Comparison of ENCODE assay signal across 8 cellular contexts in the genomic region with DNA sequence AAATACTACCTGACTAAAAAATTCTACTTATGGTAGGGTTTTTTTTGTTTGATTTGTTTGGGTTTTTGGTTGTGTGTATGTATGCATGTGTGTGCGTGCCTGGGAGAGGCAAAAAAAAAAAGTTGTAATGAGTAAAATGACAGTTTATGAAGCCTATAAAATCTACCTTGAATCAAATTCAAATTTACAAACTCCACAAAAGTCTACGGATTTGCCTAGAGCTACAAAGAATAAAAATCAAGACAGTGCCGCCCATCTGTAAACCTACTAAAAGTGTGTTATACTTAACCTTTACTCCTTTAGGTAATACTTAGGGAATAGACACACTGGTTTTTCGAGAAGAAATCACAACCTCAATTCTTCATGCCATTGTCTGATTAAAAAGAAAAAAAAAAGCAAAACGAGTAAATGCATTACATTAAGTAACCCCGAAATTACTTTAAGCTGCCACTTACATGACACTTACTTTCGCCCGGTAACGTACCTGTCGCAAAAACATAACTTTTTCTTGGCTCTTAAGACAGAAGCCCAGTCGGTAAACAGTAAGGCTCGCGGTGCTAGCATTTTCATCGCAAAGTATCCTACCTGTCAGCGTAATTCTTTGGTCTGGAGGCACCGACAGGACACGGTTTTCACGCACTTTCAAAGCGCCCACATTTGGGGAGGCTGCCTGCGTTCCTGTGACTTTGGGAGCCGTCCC. TPM values are rescaled to one million over a fixed set of nuclear protein-coding genes. Genes with fewer than 3 reads are reported as not detected.
DNase-seq lines count a peak whose midpoint lies in the region; TF ChIP-seq lines count a peak whose summit lies in the region.

No MANE protein-coding gene starts in this region.

- peak overlapping the region; percentile 91 for H3K4me3 ChIP-seq in AG09309 (ENCODE audit: control insufficient read depth, low read depth, low read length)
- H3K4me3 ChIP-seq in HFF-Myc (replicated peaks; ENCODE audit: low read depth, low read length): peak overlapping the region; percentile 86
- peak overlapping the region; percentile 62 to 75 (median 74) for H3K4me3 ChIP-seq in breast epithelium
- H3K4me3 ChIP-seq in mucosa of stomach (ENCODE audit: low read length): peak overlapping the region; percentile 82

- H3K9me3 ChIP-seq in breast epithelium (no peaks in the 10 kb centered on the region), mucosa of stomach (ENCODE audit: control insufficient read depth, low read length) (no peaks in the 10 kb centered on the region)

- peak overlapping the region; percentile 93 to 94 for H3K27ac ChIP-seq in breast epithelium

- no peak for TF ChIP-seq POLR2A in breast epithelium (IDR thresholded peaks at IDR 0.05)

- intact Hi-C loops in breast epithelium (cut with DNase I; ENCODE audit: low total_unique reads): no loop called here

- H3K4me1 ChIP-seq in breast epithelium: no peaks in the 10 kb centered on the region
- no peaks in the 10 kb centered on the region for H3K4me1 ChIP-seq in mucosa of stomach (ENCODE audit: control insufficient read depth, insufficient read depth, low read length)

- H3K36me3 ChIP-seq in breast epithelium: no peaks in the 10 kb centered on the region
- H3K36me3 ChIP-seq in mucosa of stomach (ENCODE audit: control insufficient read depth, insufficient read depth, low read length): no peaks in the 10 kb centered on the region

- DNase-seq in AG09309 (ENCODE audit: low read depth) (no peak), HFF-Myc (ENCODE audit: extremely low read depth, low read depth) (no peak), breast epithelium (ENCODE audit: low spot score in 2 of 2) (no peak), SKM-1 treated with dmso at 0.1 percent for 144 hours (lab: John Stamatoyannopoulos, UW; ENCODE audit: unreplicated experiment) (no peak), NCI-H1092 (lab: John Stamatoyannopoulos, UW) (no peak), midbrain (lab: John Stamatoyannopoulos, UW) (no peak), middle frontal gyrus (ENCODE audit: extremely low spot score, low spot score) (no peak)

- TF ChIP-seq CTCF in AG09309 (IDR thresholded peaks at IDR 0.05; ENCODE audit: control insufficient read depth, insufficient read depth, low read depth, low read length, missing control alignments) (no peak), HFF-Myc (IDR thresholded peaks at IDR 0.05; ENCODE audit: low read depth, low read length, missing control alignments) (no peak), breast epithelium (IDR thresholded peaks at IDR 0.05) (no peak)

- H3K27me3 ChIP-seq in breast epithelium: no peaks in the 10 kb centered on the region
- H3K27me3 ChIP-seq in mucosa of stomach (ENCODE audit: control insufficient read depth, insufficient read depth, low read length): no peaks in the 10 kb centered on the region

- peak overlapping the region; percentile 95 for H3K9ac ChIP-seq in mucosa of stomach (ENCODE audit: low read length)

RNA-seq across cellular contexts. Expression of gene SYDE2, which starts 1.0 kb away (rescaled TPM):
- 10 to 100 TPM; 10.6 to 26.5 (median 15.4) TPM for total RNA-seq in breast epithelium

RNA-seq across cellular contexts. Expression of gene C1orf52, which starts 59.6 kb away (rescaled TPM):
- total RNA-seq in breast epithelium: 10 to 100 TPM; 11.6 to 21.6 (median 15.0) TPM
